Comparison of ENCODE assay signal across 9 cellular contexts in genomic region chr7:134327896-134328295, GRCh38. TPM values are rescaled to one million over a fixed set of nuclear protein-coding genes. Genes with fewer than 3 reads are reported as not detected.
DNase-seq lines count a peak whose midpoint lies in the region; ATAC-seq and TF ChIP-seq lines count a peak whose summit lies in the region.
"Had no signal": no experiment of that assay in that cellular context is flagged by ENCODE, and none has a peak within 500 bp of the region (broad histone marks: within the 10 kb centered on the region; RNA-seq: fewer than 3 reads in every experiment).

No MANE protein-coding gene starts in this region.

- TF ChIP-seq CTCF in A673 (conservative IDR thresholded peaks at IDR 0.05; ENCODE audit: low read depth, low read length), result peak; percentile 64
- peak; percentile 78 for TF ChIP-seq CTCF in GM12873 (IDR thresholded peaks at IDR 0.05; ENCODE audit: insufficient read depth, low read depth, low read length, missing control alignments)
- TF ChIP-seq CTCF in gastrocnemius medialis (IDR thresholded peaks at IDR 0.05 in 4 of 5, conservative IDR thresholded peaks at IDR 0.05 in 1 of 5), result peak in 3 of 5 experiments; percentile 18 to 30 (median 22)

- peak; percentile 73 for DNase-seq in A673 (ENCODE audit: low spot score)
- peak; percentile 59 for DNase-seq in NCI-H748 treated with DMSO at 0.1 percent for 48 hours (lab: John Stamatoyannopoulos, UW)
- DNase-seq in activated CD8-positive, alpha-beta memory T cell treated with anti-CD3 and anti-CD28 coated beads for 24 hours, result peak; percentile 71
- peak; percentile 40 for DNase-seq in fibroblast of peridontal ligament (ENCODE audit: extremely low read depth)
- DNase-seq in gastrocnemius medialis, result peak in 1 of 2 donors; percentile 12
- DNase-seq in GOT3 (lab: John Stamatoyannopoulos, UW), result no peak
- DNase-seq: pancreas had no signal

- H3K27ac ChIP-seq in A673 (ENCODE audit: low read depth, low read length, poor library complexity, severe bottlenecking) (no peak overlapping the region), gastrocnemius medialis (no peak overlapping the region)
- H3K27ac ChIP-seq: pancreas had no signal

- H3K4me1 ChIP-seq in A673 (ENCODE audit: insufficient read depth, low read length, poor library complexity, severe bottlenecking) (no peaks in the 10 kb centered on the region), gastrocnemius medialis (no peaks in the 10 kb centered on the region)
- H3K4me1 ChIP-seq: pancreas had no signal

- TF ChIP-seq POLR2A in gastrocnemius medialis (IDR thresholded peaks at IDR 0.05), result no peak

- H3K36me3 ChIP-seq in A673 (ENCODE audit: insufficient read depth, low read length, poor library complexity, severe bottlenecking), result no peaks in the 10 kb centered on the region
- H3K36me3 ChIP-seq in gastrocnemius medialis, result no peaks in the 10 kb centered on the region
- H3K36me3 ChIP-seq: pancreas had no signal

- peaks cover 10% of the 10 kb centered on the region for H3K27me3 ChIP-seq in A673 (replicated peaks; ENCODE audit: insufficient read depth, low read depth, low read length, poor library complexity)
- peaks cover 0 to 8% (median 3%) of the 10 kb centered on the region in 3 donors for H3K27me3 ChIP-seq in gastrocnemius medialis
- H3K27me3 ChIP-seq: pancreas had no signal

- in situ Hi-C loops in gastrocnemius medialis (cut with MboI; ENCODE audit: low sequenced_read_pairs in 4 of 4), result no loop called here

- H3K4me3 ChIP-seq in A673 (ENCODE audit: low read depth, low read length, poor library complexity, severe bottlenecking) (no peak overlapping the region), gastrocnemius medialis (no peak overlapping the region)
- H3K4me3 ChIP-seq: pancreas had no signal

- ATAC-seq in HG03025 (IDR thresholded peaks at IDR 0.05; ENCODE audit: low FRiP score, unreplicated experiment) (peak; percentile 53), gastrocnemius medialis (no peak)

- POLR2A ChIA-PET in A673 (lab: Charles Lee; ENCODE audit: low non-redundant PET), result no interaction called here

- intact Hi-C loops in A673 (cut with micrococcal nuclease; ENCODE audit: unreplicated experiment), result no loop called here
- intact Hi-C loops in gastrocnemius medialis (cut with DNase I; ENCODE audit: low total_unique reads), result no loop called here

- CTCF ChIA-PET in A673 (lab: Charles Lee), result no interaction called here

- BruUV-seq in A673 (replicated peaks; lab: Mats Ljungman, UMichigan), result no TSS peak

- no peaks in the 10 kb centered on the region for H3K9me3 ChIP-seq in A673 (ENCODE audit: low read depth, low read length, poor library complexity, severe bottlenecking)
- H3K9me3 ChIP-seq in gastrocnemius medialis, result no peaks in the 10 kb centered on the region
- H3K9me3 ChIP-seq: pancreas had no signal

RNA-seq across cellular contexts. Expression of gene SLC35B4, which starts 11.2 kb away (rescaled TPM):
- total RNA-seq in A673 (2021) (20.0 and 22.1 TPM in 2 replicates), gastrocnemius medialis (1 to 10 TPM; 1.7 to 5.0 (median 2.3) TPM)

Comparison
In these comparisons a context has a peak if more than half of its experiments do, and no peak if none do; other contexts are left out.
1. CTCF ChIP-seq: peak in every context shown above with its lines; median percentile 78 in GM12873; 64 in A673; 22 in gastrocnemius medialis.